In the genomic region with DNA sequence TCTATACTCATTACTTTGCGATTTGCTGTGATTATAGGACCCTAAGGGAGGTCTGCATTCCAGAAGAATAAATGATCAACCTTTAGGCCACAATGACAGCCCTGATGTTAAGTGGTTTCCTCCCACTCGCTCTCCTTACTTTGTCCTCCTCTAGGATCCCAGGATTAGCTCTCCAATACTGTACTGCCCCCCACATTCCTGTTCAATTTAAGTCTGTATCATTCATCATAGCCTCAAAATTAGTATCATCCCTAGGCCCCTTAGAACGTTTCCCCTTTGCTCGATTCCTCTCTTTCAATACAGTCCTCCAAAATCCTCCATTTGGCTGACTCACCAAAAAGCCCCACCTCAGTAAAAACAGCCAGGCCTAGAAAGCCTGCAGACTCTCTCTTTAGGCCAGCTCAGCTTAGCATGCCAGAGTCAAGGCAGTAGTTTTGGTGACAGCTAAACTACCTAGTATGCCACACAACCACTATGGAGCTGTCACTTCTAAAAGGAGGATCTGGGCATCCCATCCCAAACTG, we compare ENCODE assay signal across 1 cellular context.
TF ChIP-seq lines count a peak whose summit lies in the region.

No MANE protein-coding gene starts in this region.

TF ChIP-seq in K562, 482 proteins besides CTCF, POLR2A, EP300 and RAD21 (continued from another document and continues in another):
- TF ChIP-seq, protein P1, sequence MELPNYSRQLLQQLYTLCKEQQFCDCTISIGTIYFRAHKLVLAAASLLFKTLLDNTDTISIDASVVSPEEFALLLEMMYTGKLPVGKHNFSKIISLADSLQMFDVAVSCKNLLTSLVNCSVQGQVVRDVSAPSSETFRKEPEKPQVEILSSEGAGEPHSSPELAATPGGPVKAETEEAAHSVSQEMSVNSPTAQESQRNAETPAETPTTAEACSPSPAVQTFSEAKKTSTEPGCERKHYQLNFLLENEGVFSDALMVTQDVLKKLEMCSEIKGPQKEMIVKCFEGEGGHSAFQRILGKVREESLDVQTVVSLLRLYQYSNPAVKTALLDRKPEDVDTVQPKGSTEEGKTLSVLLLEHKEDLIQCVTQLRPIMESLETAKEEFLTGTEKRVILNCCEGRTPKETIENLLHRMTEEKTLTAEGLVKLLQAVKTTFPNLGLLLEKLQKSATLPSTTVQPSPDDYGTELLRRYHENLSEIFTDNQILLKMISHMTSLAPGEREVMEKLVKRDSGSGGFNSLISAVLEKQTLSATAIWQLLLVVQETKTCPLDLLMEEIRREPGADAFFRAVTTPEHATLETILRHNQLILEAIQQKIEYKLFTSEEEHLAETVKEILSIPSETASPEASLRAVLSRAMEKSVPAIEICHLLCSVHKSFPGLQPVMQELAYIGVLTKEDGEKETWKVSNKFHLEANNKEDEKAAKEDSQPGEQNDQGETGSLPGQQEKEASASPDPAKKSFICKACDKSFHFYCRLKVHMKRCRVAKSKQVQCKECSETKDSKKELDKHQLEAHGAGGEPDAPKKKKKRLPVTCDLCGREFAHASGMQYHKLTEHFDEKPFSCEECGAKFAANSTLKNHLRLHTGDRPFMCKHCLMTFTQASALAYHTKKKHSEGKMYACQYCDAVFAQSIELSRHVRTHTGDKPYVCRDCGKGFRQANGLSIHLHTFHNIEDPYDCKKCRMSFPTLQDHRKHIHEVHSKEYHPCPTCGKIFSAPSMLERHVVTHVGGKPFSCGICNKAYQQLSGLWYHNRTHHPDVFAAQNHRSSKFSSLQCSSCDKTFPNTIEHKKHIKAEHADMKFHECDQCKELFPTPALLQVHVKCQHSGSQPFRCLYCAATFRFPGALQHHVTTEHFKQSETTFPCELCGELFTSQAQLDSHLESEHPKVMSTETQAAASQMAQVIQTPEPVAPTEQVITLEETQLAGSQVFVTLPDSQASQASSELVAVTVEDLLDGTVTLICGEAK (IDR thresholded peaks at IDR 0.05) = no peak
- TF ChIP-seq, protein P1 (CRISPR knock-in tag; IDR thresholded peaks at IDR 0.05) = no peak
- no peak for TF ChIP-seq ZFP1 (CRISPR knock-in tag; IDR thresholded peaks at IDR 0.05)
- no peak for TF ChIP-seq SNIP1 (IDR thresholded peaks at IDR 0.05; ENCODE audit: low read depth)
- TF ChIP-seq, protein P2, sequence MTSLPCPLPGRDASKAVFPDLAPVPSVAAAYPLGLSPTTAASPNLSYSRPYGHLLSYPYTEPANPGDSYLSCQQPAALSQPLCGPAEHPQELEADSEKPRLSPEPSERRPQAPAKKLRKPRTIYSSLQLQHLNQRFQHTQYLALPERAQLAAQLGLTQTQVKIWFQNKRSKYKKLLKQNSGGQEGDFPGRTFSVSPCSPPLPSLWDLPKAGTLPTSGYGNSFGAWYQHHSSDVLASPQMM (CRISPR knock-in tag; IDR thresholded peaks at IDR 0.05) = no peak
- no peak for TF ChIP-seq ZNF75A (CRISPR knock-in tag; IDR thresholded peaks at IDR 0.05)
- TF ChIP-seq, protein P3, sequence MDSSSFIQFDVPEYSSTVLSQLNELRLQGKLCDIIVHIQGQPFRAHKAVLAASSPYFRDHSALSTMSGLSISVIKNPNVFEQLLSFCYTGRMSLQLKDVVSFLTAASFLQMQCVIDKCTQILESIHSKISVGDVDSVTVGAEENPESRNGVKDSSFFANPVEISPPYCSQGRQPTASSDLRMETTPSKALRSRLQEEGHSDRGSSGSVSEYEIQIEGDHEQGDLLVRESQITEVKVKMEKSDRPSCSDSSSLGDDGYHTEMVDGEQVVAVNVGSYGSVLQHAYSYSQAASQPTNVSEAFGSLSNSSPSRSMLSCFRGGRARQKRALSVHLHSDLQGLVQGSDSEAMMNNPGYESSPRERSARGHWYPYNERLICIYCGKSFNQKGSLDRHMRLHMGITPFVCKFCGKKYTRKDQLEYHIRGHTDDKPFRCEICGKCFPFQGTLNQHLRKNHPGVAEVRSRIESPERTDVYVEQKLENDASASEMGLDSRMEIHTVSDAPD (CRISPR knock-in tag; IDR thresholded peaks at IDR 0.05) = no peak
- no peak for TF ChIP-seq ZNF324 (CRISPR knock-in tag; IDR thresholded peaks at IDR 0.05)
- TF ChIP-seq BRD4 (IDR thresholded peaks at IDR 0.05) = no peak
- 0 out of 4 replicates have a peak, but pooled peaks of 1 of the 2 experiments have one; percentile 33 for TF ChIP-seq HDAC1 (IDR thresholded peaks at IDR 0.05)
- TF ChIP-seq, protein P4, sequence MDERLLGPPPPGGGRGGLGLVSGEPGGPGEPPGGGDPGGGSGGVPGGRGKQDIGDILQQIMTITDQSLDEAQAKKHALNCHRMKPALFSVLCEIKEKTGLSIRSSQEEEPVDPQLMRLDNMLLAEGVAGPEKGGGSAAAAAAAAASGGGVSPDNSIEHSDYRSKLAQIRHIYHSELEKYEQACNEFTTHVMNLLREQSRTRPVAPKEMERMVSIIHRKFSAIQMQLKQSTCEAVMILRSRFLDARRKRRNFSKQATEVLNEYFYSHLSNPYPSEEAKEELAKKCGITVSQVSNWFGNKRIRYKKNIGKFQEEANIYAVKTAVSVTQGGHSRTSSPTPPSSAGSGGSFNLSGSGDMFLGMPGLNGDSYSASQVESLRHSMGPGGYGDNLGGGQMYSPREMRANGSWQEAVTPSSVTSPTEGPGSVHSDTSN (CRISPR knock-in tag; IDR thresholded peaks at IDR 0.05; ENCODE audit: low read depth) = no peak
- TF ChIP-seq, protein P4 (tag; conservative IDR thresholded peaks at IDR 0.05; ENCODE audit: low read depth) = peak; percentile 10; the same call in 1 of the 2 replicates
- no peak for TF ChIP-seq ZNF121 (CRISPR knock-in tag; conservative IDR thresholded peaks at IDR 0.05)
- no peak for TF ChIP-seq MCM2 (IDR thresholded peaks at IDR 0.05; ENCODE audit: low read depth)
- TF ChIP-seq, protein P5, sequence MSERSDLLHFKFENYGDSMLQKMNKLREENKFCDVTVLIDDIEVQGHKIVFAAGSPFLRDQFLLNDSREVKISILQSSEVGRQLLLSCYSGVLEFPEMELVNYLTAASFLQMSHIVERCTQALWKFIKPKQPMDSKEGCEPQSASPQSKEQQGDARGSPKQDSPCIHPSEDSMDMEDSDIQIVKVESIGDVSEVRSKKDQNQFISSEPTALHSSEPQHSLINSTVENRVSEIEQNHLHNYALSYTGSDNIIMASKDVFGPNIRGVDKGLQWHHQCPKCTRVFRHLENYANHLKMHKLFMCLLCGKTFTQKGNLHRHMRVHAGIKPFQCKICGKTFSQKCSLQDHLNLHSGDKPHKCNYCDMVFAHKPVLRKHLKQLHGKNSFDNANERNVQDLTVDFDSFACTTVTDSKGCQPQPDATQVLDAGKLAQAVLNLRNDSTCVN (CRISPR knock-in tag; IDR thresholded peaks at IDR 0.05) = no peak
- TF ChIP-seq KDM1A (IDR thresholded peaks at IDR 0.05) = peak; percentile 17 to 64; a peak in 3 of 4 replicates
- no peak for TF ChIP-seq TAF15 (IDR thresholded peaks at IDR 0.05; ENCODE audit: low read depth, low read length)
- TF ChIP-seq, protein P6, sequence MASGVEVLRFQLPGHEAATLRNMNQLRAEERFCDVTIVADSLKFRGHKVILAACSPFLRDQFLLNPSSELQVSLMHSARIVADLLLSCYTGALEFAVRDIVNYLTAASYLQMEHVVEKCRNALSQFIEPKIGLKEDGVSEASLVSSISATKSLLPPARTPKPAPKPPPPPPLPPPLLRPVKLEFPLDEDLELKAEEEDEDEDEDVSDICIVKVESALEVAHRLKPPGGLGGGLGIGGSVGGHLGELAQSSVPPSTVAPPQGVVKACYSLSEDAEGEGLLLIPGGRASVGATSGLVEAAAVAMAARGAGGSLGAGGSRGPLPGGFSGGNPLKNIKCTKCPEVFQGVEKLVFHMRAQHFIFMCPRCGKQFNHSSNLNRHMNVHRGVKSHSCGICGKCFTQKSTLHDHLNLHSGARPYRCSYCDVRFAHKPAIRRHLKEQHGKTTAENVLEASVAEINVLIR (CRISPR knock-in tag; IDR thresholded peaks at IDR 0.05) = no peak
- TF ChIP-seq, protein P7, sequence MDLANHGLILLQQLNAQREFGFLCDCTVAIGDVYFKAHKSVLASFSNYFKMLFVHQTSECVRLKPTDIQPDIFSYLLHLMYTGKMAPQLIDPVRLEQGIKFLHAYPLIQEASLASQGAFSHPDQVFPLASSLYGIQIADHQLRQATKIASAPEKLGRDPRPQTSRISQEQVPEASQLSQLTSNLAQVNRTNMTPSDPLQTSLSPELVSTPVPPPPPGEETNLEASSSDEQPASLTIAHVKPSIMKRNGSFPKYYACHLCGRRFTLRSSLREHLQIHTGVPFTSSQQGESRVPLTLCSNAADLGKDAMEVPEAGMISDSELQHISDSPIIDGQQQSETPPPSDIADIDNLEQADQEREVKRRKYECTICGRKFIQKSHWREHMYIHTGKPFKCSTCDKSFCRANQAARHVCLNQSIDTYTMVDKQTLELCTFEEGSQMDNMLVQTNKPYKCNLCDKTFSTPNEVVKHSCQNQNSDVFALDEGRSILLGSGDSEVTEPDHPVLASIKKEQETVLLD (IDR thresholded peaks at IDR 0.05) = no peak
- no peak for TF ChIP-seq KLF16 (IDR thresholded peaks at IDR 0.05)
- TF ChIP-seq, protein P8, sequence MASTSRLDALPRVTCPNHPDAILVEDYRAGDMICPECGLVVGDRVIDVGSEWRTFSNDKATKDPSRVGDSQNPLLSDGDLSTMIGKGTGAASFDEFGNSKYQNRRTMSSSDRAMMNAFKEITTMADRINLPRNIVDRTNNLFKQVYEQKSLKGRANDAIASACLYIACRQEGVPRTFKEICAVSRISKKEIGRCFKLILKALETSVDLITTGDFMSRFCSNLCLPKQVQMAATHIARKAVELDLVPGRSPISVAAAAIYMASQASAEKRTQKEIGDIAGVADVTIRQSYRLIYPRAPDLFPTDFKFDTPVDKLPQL (IDR thresholded peaks at IDR 0.05; ENCODE audit: extremely low read depth, insufficient read length) = no peak
- TF ChIP-seq, protein P9, sequence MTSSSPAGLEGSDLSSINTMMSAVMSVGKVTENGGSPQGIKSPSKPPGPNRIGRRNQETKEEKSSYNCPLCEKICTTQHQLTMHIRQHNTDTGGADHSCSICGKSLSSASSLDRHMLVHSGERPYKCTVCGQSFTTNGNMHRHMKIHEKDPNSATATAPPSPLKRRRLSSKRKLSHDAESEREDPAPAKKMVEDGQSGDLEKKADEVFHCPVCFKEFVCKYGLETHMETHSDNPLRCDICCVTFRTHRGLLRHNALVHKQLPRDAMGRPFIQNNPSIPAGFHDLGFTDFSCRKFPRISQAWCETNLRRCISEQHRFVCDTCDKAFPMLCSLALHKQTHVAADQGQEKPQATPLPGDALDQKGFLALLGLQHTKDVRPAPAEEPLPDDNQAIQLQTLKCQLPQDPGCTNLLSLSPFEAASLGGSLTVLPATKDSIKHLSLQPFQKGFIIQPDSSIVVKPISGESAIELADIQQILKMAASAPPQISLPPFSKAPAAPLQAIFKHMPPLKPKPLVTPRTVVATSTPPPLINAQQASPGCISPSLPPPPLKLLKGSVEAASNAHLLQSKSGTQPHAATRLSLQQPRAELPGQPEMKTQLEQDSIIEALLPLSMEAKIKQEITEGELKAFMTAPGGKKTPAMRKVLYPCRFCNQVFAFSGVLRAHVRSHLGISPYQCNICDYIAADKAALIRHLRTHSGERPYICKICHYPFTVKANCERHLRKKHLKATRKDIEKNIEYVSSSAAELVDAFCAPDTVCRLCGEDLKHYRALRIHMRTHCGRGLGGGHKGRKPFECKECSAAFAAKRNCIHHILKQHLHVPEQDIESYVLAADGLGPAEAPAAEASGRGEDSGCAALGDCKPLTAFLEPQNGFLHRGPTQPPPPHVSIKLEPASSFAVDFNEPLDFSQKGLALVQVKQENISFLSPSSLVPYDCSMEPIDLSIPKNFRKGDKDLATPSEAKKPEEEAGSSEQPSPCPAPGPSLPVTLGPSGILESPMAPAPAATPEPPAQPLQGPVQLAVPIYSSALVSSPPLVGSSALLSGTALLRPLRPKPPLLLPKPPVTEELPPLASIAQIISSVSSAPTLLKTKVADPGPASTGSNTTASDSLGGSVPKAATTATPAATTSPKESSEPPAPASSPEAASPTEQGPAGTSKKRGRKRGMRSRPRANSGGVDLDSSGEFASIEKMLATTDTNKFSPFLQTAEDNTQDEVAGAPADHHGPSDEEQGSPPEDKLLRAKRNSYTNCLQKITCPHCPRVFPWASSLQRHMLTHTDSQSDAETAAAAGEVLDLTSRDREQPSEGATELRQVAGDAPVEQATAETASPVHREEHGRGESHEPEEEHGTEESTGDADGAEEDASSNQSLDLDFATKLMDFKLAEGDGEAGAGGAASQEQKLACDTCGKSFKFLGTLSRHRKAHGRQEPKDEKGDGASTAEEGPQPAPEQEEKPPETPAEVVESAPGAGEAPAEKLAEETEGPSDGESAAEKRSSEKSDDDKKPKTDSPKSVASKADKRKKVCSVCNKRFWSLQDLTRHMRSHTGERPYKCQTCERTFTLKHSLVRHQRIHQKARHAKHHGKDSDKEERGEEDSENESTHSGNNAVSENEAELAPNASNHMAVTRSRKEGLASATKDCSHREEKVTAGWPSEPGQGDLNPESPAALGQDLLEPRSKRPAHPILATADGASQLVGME (CRISPR knock-in tag; IDR thresholded peaks at IDR 0.05) = no peak
- TF ChIP-seq JUNB (CRISPR knock-in tag; conservative IDR thresholded peaks at IDR 0.05) = no peak
- no peak for TF ChIP-seq ZEB2 (IDR thresholded peaks at IDR 0.05)
- no peak for TF ChIP-seq PCBP2 (IDR thresholded peaks at IDR 0.05; ENCODE audit: low read depth, low read length, poor library complexity, severe bottlenecking)
- TF ChIP-seq LEF1 (IDR thresholded peaks at IDR 0.05) = no peak
- TF ChIP-seq TGIF2 (CRISPR knock-in tag; IDR thresholded peaks at IDR 0.05) = no peak
